Comparison of ENCODE assay signal across 2 cellular contexts in the genomic region with DNA sequence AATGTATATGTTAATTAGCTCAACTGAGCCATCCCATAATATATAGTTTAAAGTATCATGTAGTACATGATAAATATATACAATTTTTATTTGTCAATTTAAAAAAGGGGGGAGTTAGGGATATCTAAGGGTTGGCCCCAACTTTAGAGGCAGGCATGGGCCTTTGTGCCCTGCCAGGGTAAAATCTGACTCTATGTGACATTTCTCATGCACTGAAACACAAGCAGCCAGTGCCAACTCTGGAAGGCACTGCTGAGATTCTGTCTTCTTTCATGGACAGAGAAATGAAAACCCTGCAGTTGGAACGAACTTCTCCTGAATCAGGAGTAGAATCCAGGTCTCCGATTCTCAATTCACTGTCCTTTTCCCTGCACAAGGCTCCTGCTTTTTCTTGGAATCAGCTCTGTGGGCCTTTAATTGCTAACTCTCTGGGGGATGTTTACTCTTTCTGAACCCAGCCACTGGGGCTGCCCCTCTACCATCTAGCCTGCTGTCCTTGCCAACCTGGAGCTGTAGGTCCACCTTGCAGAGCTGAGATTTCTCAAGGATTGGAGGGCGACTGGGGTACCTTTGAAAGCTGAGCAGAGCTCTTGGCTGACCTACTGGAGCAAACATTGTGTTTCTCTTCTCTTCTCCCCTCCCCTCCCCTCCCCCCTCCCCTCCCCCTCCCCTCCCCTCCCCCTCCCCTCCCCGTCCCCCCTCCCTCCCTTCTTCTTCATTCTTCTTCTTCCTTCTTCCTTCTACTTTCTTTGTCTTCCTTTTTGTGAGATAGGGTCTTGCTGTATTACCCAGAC.
TF ChIP-seq lines count a peak whose summit lies in the region.

No MANE protein-coding gene starts in this region.

TF ChIP-seq in HepG2, 621 proteins besides CTCF, POLR2A, EP300 and RAD21:
- TF ChIP-seq HNRNPK (IDR thresholded peaks at IDR 0.05; ENCODE audit: low read depth, low read length, poor library complexity, severe bottlenecking) (peak; percentile 81), HNF4G (IDR thresholded peaks at IDR 0.05; ENCODE audit: borderline replicate concordance, low read depth, low read length) (no peak), HNF4G (CRISPR knock-in tag; IDR thresholded peaks at IDR 0.05; ENCODE audit: borderline replicate concordance, low read depth) (no peak), PCBP1 (IDR thresholded peaks at IDR 0.05; ENCODE audit: borderline replicate concordance, low read depth, low read length) (0 out of 2 replicates have a peak, but pooled peaks have one; percentile 60)

TF ChIP-seq in H1, 55 proteins besides CTCF, POLR2A, EP300 and RAD21:
- TF ChIP-seq, protein P1, sequence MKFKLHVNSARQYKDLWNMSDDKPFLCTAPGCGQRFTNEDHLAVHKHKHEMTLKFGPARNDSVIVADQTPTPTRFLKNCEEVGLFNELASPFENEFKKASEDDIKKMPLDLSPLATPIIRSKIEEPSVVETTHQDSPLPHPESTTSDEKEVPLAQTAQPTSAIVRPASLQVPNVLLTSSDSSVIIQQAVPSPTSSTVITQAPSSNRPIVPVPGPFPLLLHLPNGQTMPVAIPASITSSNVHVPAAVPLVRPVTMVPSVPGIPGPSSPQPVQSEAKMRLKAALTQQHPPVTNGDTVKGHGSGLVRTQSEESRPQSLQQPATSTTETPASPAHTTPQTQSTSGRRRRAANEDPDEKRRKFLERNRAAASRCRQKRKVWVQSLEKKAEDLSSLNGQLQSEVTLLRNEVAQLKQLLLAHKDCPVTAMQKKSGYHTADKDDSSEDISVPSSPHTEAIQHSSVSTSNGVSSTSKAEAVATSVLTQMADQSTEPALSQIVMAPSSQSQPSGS (IDR thresholded peaks at IDR 0.05; ENCODE audit: low read length): no peak
- no peak for TF ChIP-seq TCF12 (IDR thresholded peaks at IDR 0.05; ENCODE audit: low read depth, low read length)
- no peak for TF ChIP-seq ASH2L (IDR thresholded peaks at IDR 0.05; ENCODE audit: low read length)
- no peak for TF ChIP-seq SRF (IDR thresholded peaks at IDR 0.05; ENCODE audit: low read depth, low read length)
- no peak for TF ChIP-seq KDM5A (IDR thresholded peaks at IDR 0.05; ENCODE audit: low read length)
- no peak for TF ChIP-seq HDAC6 (IDR thresholded peaks at IDR 0.05; ENCODE audit: low read depth, low read length)
- no peak for TF ChIP-seq CREB1 (IDR thresholded peaks at IDR 0.05)
- no peak for TF ChIP-seq YY1 (IDR thresholded peaks at IDR 0.05; ENCODE audit: low read depth, low read length)
- TF ChIP-seq KDM1A (IDR thresholded peaks at IDR 0.05; ENCODE audit: borderline replicate concordance, low read length): no peak
- no peak for TF ChIP-seq BCL11A (IDR thresholded peaks at IDR 0.05; ENCODE audit: low read depth in 2 of 2, low read length in 2 of 2)
- TF ChIP-seq, protein P2, sequence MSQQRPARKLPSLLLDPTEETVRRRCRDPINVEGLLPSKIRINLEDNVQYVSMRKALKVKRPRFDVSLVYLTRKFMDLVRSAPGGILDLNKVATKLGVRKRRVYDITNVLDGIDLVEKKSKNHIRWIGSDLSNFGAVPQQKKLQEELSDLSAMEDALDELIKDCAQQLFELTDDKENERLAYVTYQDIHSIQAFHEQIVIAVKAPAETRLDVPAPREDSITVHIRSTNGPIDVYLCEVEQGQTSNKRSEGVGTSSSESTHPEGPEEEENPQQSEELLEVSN (IDR thresholded peaks at IDR 0.05): no peak
- TF ChIP-seq EGR1 (IDR thresholded peaks at IDR 0.05; ENCODE audit: borderline replicate concordance, low read depth, low read length): no peak
- TF ChIP-seq NRF1 (IDR thresholded peaks at IDR 0.05; ENCODE audit: low read depth, low read length): no peak
- no peak for TF ChIP-seq GABPA (IDR thresholded peaks at IDR 0.05; ENCODE audit: borderline replicate concordance, insufficient read depth, low read length)
- no peak for TF ChIP-seq EZH2 (IDR thresholded peaks at IDR 0.05; ENCODE audit: low read depth, low read length, severe bottlenecking)
- TF ChIP-seq FOSL1 (IDR thresholded peaks at IDR 0.05; ENCODE audit: insufficient read depth, low read depth, low read length): no peak
- no peak for TF ChIP-seq RXRA (IDR thresholded peaks at IDR 0.05; ENCODE audit: insufficient read depth, low read depth, low read length)
- TF ChIP-seq TAF1 (IDR thresholded peaks at IDR 0.05; ENCODE audit: low read depth, low read length): no peak
